In the genomic region with DNA sequence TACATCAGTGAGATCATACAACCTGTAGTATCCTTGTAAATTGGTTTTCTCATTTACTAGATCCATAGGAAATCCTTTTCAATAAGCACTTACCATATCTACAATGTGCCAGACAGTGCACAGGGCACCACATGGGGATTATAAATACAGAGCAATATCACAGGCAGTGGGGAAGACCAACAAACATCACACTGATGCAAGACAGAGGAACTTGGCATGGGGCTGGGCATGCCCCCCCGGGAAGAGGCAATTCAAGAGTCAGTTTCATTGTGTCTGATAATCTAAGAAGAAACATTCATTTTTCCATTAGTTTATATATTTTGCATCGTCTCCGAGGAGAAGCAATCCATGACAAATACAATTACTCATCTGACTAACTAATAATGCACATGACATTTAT, we compare ENCODE assay signal across 20 cellular contexts.
"Had no signal": no experiment of that assay in that cellular context is flagged by ENCODE, and none has a peak within 500 bp of the region (broad histone marks: within the 10 kb centered on the region; RNA-seq: fewer than 3 reads in every experiment).

No MANE protein-coding gene starts in this region.

- H3K4me1 Mint-ChIP-seq: natural killer cell had no signal

- H3K36me3 ChIP-seq: breast epithelium, neutrophil, vagina had no signal

- H3K4me1 ChIP-seq: breast epithelium had no signal

- H3K36me3 Mint-ChIP-seq: natural killer cell had no signal

- H3K9me3 ChIP-seq: ascending aorta, neutrophil, transverse colon, vagina had no signal

- H3K27me3 ChIP-seq: ascending aorta, breast epithelium, neutrophil, transverse colon, vagina had no signal

- H3K4me3 Mint-ChIP-seq: activated naive CD4-positive, alpha-beta T cell treated with anti-CD3 and anti-CD28 coated beads for 36 hours; effector memory CD8-positive, alpha-beta T cell; natural killer cell; T-helper 2 cell treated with Interferon-gamma antibody and Interleukin-4, amounts not matched to agents 5 μg/mL and 100 μg/mL, for 36 hours had no signal

- H3K9me3 Mint-ChIP-seq: effector memory CD8-positive, alpha-beta T cell; natural killer cell had no signal

- H3K27me3 Mint-ChIP-seq: effector memory CD8-positive, alpha-beta T cell had no signal

- H3K27ac ChIP-seq: ascending aorta, breast epithelium, epithelial cell of prostate, neutrophil, skin epidermis, vagina had no signal

- H3K27ac Mint-ChIP-seq: activated naive CD4-positive, alpha-beta T cell treated with anti-CD3 and anti-CD28 coated beads for 36 hours; activated T-helper 2 cell treated with anti-CD3 and anti-CD28 coated beads, Interferon-gamma antibody, Interleukin-2, Interleukin-4, amounts not matched to agents 10 μg/mL and 5 μg/mL and 100 μg/mL, durations not matched to agents 14 hours and 24 hours and 36 hours; effector memory CD8-positive, alpha-beta T cell; natural killer cell; T-helper 2 cell treated with Interferon-gamma antibody and Interleukin-4, amounts not matched to agents 5 μg/mL and 100 μg/mL, for 36 hours had no signal

- H3K4me3 ChIP-seq: ascending aorta, breast epithelium, skin epidermis, transverse colon, vagina had no signal

- ATAC-seq: effector memory CD8-positive, alpha-beta T cell; natural killer cell had no signal

- DNase-seq: activated CD4-positive, alpha-beta T cell treated with anti-CD3 and anti-CD28 coated beads, Interleukin-2, amount 50 U/mL, for 1 hour; activated naive CD4-positive, alpha-beta T cell treated with anti-CD3 and anti-CD28 coated beads for 36 hours; activated T-cell treated with anti-CD3 and anti-CD28 coated beads for 4 hours; cerebellar nuclear complex; dermis blood vessel endothelial cell; effector memory CD8-positive, alpha-beta T cell; natural killer cell; retina; stimulated activated CD4-positive, alpha-beta T cell treated with anti-CD3 and anti-CD28 coated beads, Interleukin-15, amount 100 ng/mL, for 24 hours; stimulated activated CD4-positive, alpha-beta T cell treated with anti-CD3 and anti-CD28 coated beads, Interleukin-4, amount 100 ng/mL, for 24 hours; stimulated activated naive CD4-positive, alpha-beta T cell had no signal
